Comparison of ENCODE assay signal across 31 cellular contexts in the genomic region with DNA sequence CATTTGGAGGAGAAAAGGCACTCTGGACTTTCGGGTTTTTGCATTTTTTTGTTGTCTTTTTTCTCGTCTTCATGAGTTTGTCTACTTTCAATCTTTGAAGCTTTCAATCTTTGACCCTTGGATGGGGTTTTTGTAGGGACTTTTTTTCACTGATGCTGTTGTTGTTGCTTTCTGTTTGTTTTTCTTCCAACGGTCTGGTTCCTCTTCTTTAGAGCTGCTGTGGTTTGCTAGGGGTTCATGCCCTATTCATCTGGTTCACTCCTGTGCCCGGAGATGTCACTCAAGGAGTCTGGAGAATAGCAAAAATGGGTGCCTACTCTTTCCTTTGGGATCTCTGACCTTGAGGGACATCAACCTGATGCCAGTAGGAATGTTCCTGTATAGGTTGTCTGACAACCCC.
"Had no signal": no experiment of that assay in that cellular context is flagged by ENCODE, and none has a peak within 500 bp of the region (broad histone marks: within the 10 kb centered on the region; RNA-seq: fewer than 3 reads in every experiment).

No MANE protein-coding gene starts in this region.

- H3K36me3 Mint-ChIP-seq: T-cell had no signal

- H3K4me1 ChIP-seq: SJCRH30 had no signal

- ATAC-seq: Panc1, Right ventricle myocardium inferior, SK-N-SH treated with all-trans-retinoic acid at 6 μM for 48 hours, T-cell had no signal

- H3K27me3 ChIP-seq: MG63, SJCRH30 had no signal

- H3K4me3 ChIP-seq: MG63, PC-9, SJCRH30, SK-N-MC had no signal

- H2AFZ ChIP-seq: PC-9 had no signal

- H3K9me3 ChIP-seq: MG63, SJCRH30 had no signal

- H3K27me3 Mint-ChIP-seq: T-cell had no signal

- H3K36me3 ChIP-seq: MG63, SJCRH30 had no signal

- H3K27ac Mint-ChIP-seq: T-cell had no signal

- H3K4me1 Mint-ChIP-seq: T-cell had no signal

- H3K4me3 Mint-ChIP-seq: T-cell had no signal

- H3K4me2 ChIP-seq: PC-9 had no signal

- DNase-seq: Kasumi-1, MG63, NCI-H1048, NCI-H1092 treated with DMSO at 0.1 percent for 48 hours, NCI-H1105 treated with DMSO at 0.1 percent for 48 hours, NCI-H1417, NCI-H1436, NCI-H146, NCI-H1694, NCI-H187, NCI-H1930, NCI-H2029 treated with DMSO at 0.1 percent for 48 hours, NCI-H2081 treated with DMSO at 0.1 percent for 48 hours, NCI-H2107, NCI-H2171, NCI-H226, NCI-H446 treated with DMSO at 0.1 percent for 48 hours, NCI-H510A, NCI-H526, NCI-H69, NCI-H748 treated with DMSO at 0.1 percent for 48 hours, PC-9, SHP77, SIG-M5, SJCRH30, T-cell had no signal

- H3K27ac ChIP-seq: PC-9, RWPE1, SJCRH30, SK-N-MC had no signal
